20 cellular contexts compared by ENCODE assay signal in genomic region chr3:22621205-22621809, GRCh38.
DNase-seq lines count a peak whose midpoint lies in the region; ATAC-seq and TF ChIP-seq lines count a peak whose summit lies in the region.
"Had no signal": no experiment of that assay in that cellular context is flagged by ENCODE, and none has a peak within 500 bp of the region (broad histone marks: within the 10 kb centered on the region; RNA-seq: fewer than 3 reads in every experiment).

No MANE protein-coding gene starts in this region.

- no peak overlapping the region for H3K4ac ChIP-seq in mesendoderm (ENCODE audit: low read depth, low read length)

- H3K56ac ChIP-seq in mesendoderm (ENCODE audit: low read length): no peak overlapping the region

- intact Hi-C loops in left ventricle myocardium inferior (cut with micrococcal nuclease): no loop called here

- no peaks in the 10 kb centered on the region; the same call in 1 of the 2 replicates for H3K9me3 ChIP-seq in Loucy (ENCODE audit: insufficient read depth, low read depth, low read length)
- peaks cover 14% of the 10 kb centered on the region for H3K9me3 ChIP-seq in left ventricle myocardium inferior (replicated peaks)
- H3K9me3 ChIP-seq in smooth muscle cell (replicated peaks; ENCODE audit: low read depth): no peaks in the 10 kb centered on the region
- H3K9me3 ChIP-seq: Peyer's patch, SJSA1 had no signal

- H3K79me2 ChIP-seq in Loucy (ENCODE audit: insufficient read depth, low read length) (no peaks in the 10 kb centered on the region), mesendoderm (ENCODE audit: control insufficient read depth, insufficient read depth, low read length) (no peaks in the 10 kb centered on the region), smooth muscle cell (ENCODE audit: low read depth) (no peaks in the 10 kb centered on the region)

- CTCF ChIA-PET in activated CD8-positive, alpha-beta memory T cell treated with anti-CD3 and anti-CD28 coated beads, Interleukin-2, amount 10 ng/mL, durations not matched to agents 7 days and 5 days (lab: Charles Lee): no interaction called here

- no peak overlapping the region for H3K27ac ChIP-seq in mesendoderm (ENCODE audit: low read depth, low read length)
- no peak overlapping the region for H3K27ac ChIP-seq in left ventricle myocardium inferior (replicated peaks)
- no peak overlapping the region for H3K27ac ChIP-seq in smooth muscle cell (ENCODE audit: low read depth)
- H3K27ac ChIP-seq: Peyer's patch, SJSA1 had no signal

- H3K36me3 ChIP-seq in GM06990 (ENCODE audit: control insufficient read depth, insufficient read depth, low read length) (no peaks in the 10 kb centered on the region), Loucy (ENCODE audit: insufficient read depth, low read length) (no peaks in the 10 kb centered on the region), mesendoderm (ENCODE audit: control insufficient read depth, insufficient read depth, low read length) (no peaks in the 10 kb centered on the region), left ventricle myocardium inferior (no peaks in the 10 kb centered on the region), smooth muscle cell (ENCODE audit: low read depth) (no peaks in the 10 kb centered on the region)
- H3K36me3 ChIP-seq: Peyer's patch, SJSA1 had no signal

- H2BK5ac ChIP-seq in mesendoderm (ENCODE audit: low read length): no peak overlapping the region

- H3K27me3 ChIP-seq in GM06990 (replicated peaks; ENCODE audit: control insufficient read depth, insufficient read depth, low read length) (no peaks in the 10 kb centered on the region), Loucy (ENCODE audit: insufficient read depth, low read length, poor library complexity, severe bottlenecking) (no peaks in the 10 kb centered on the region), mesendoderm (ENCODE audit: insufficient read depth, low read length, poor library complexity) (no peaks in the 10 kb centered on the region), left ventricle myocardium inferior (ENCODE audit: low read depth) (no peaks in the 10 kb centered on the region), smooth muscle cell (ENCODE audit: low read depth) (peaks cover 16% of the 10 kb centered on the region)
- H3K27me3 ChIP-seq: Peyer's patch, SJSA1 had no signal

- H3K4me1 Mint-ChIP-seq in activated CD8-positive, alpha-beta memory T cell treated with anti-CD3 and anti-CD28 coated beads, Interleukin-2, amount 10 ng/mL, durations not matched to agents 7 days and 5 days: no peaks in the 10 kb centered on the region
- H3K4me1 Mint-ChIP-seq: B cell had no signal

- no peak for DNase-seq in GM06990 (ENCODE audit: extremely low read depth, insufficient read length)
- DNase-seq in mesendoderm: peak; percentile 16
- no peak for DNase-seq in activated CD8-positive, alpha-beta memory T cell treated with anti-CD3 and anti-CD28 coated beads, Interleukin-2, amount 10 ng/mL, durations not matched to agents 7 days and 5 days
- DNase-seq in left ventricle myocardium inferior: no peak
- no peak for DNase-seq in smooth muscle cell (lab: John Stamatoyannopoulos, UW; ENCODE audit: unreplicated experiment)
- DNase-seq: 8988T, DND-41, Kasumi-1, NCI-H1092 treated with DMSO at 0.1 percent for 48 hours, NCI-H146, NCI-H2029 treated with DMSO at 0.1 percent for 48 hours, NCI-H2171, NCI-H526, Peyer's patch had no signal

- H3K4me3 Mint-ChIP-seq in activated CD8-positive, alpha-beta memory T cell treated with anti-CD3 and anti-CD28 coated beads, Interleukin-2, amount 10 ng/mL, durations not matched to agents 7 days and 5 days: no peak overlapping the region
- H3K4me3 Mint-ChIP-seq: B cell, IgD-negative memory B cell had no signal

- H3K9ac ChIP-seq in Loucy (ENCODE audit: low read depth, low read length, poor library complexity, severe bottlenecking): no peak overlapping the region
- no peak overlapping the region for H3K9ac ChIP-seq in mesendoderm (ENCODE audit: low read length)
- H3K9ac ChIP-seq in smooth muscle cell (ENCODE audit: low read depth): no peak overlapping the region

- no peaks in the 10 kb centered on the region for H3F3A ChIP-seq in Loucy (ENCODE audit: low read depth)
- no peaks in the 10 kb centered on the region for H3F3A ChIP-seq in smooth muscle cell (ENCODE audit: low read depth)

- no peak overlapping the region for H4K5ac ChIP-seq in mesendoderm (ENCODE audit: low read length)

- H4K20me1 ChIP-seq in Loucy (ENCODE audit: insufficient read depth, low read length, poor library complexity, severe bottlenecking) (no peaks in the 10 kb centered on the region), smooth muscle cell (ENCODE audit: low read depth) (no peaks in the 10 kb centered on the region)

- no peaks in the 10 kb centered on the region for H3K27me3 Mint-ChIP-seq in activated CD8-positive, alpha-beta memory T cell treated with anti-CD3 and anti-CD28 coated beads, Interleukin-2, amount 10 ng/mL, durations not matched to agents 7 days and 5 days
- H3K27me3 Mint-ChIP-seq: B cell, IgD-negative memory B cell had no signal

- H2BK15ac ChIP-seq in mesendoderm (replicated peaks; ENCODE audit: low read depth): no peak overlapping the region

- no peaks in the 10 kb centered on the region for H3K36me3 Mint-ChIP-seq in activated CD8-positive, alpha-beta memory T cell treated with anti-CD3 and anti-CD28 coated beads, Interleukin-2, amount 10 ng/mL, durations not matched to agents 7 days and 5 days
- H3K36me3 Mint-ChIP-seq: IgD-negative memory B cell had no signal

- H3K23ac ChIP-seq in mesendoderm (ENCODE audit: low read length): no peak overlapping the region

- H3K27ac Mint-ChIP-seq in activated CD8-positive, alpha-beta memory T cell treated with anti-CD3 and anti-CD28 coated beads, Interleukin-2, amount 10 ng/mL, durations not matched to agents 7 days and 5 days: no peak overlapping the region
- H3K27ac Mint-ChIP-seq: B cell, IgD-negative memory B cell had no signal

- 0 out of 2 replicates have a peak overlapping the region, but pooled peaks have one; percentile 0 for H3K4me3 ChIP-seq in GM06990 (replicated peaks; ENCODE audit: low read depth, low read length)
- no peak overlapping the region for H3K4me3 ChIP-seq in Loucy (ENCODE audit: low read length, poor library complexity, severe bottlenecking)
- H3K4me3 ChIP-seq in mesendoderm (ENCODE audit: low read length): no peak overlapping the region
- no peak overlapping the region for H3K4me3 ChIP-seq in left ventricle myocardium inferior
- no peak overlapping the region for H3K4me3 ChIP-seq in smooth muscle cell
- H3K4me3 ChIP-seq: Peyer's patch, SJSA1 had no signal

- no peaks in the 10 kb centered on the region for H3K79me1 ChIP-seq in mesendoderm (ENCODE audit: low read length)

- peaks cover 3% of the 10 kb centered on the region for H3K9me3 Mint-ChIP-seq in activated CD8-positive, alpha-beta memory T cell treated with anti-CD3 and anti-CD28 coated beads, Interleukin-2, amount 10 ng/mL, durations not matched to agents 7 days and 5 days (ENCODE audit: low read depth)

- TF ChIP-seq CTCF in GM06990 (IDR thresholded peaks at IDR 0.05; ENCODE audit: insufficient read depth, low read length, poor library complexity, severe bottlenecking) (no peak), Loucy (conservative IDR thresholded peaks at IDR 0.05; ENCODE audit: low read length) (no peak), left ventricle myocardium inferior (IDR thresholded peaks at IDR 0.05; ENCODE audit: borderline replicate concordance) (no peak), smooth muscle cell (IDR thresholded peaks at IDR 0.05; ENCODE audit: borderline replicate concordance, insufficient read depth, poor library complexity, severe bottlenecking) (no peak)

- H3K4me1 ChIP-seq in Loucy (ENCODE audit: insufficient read depth, low read length, poor library complexity, severe bottlenecking) (peaks cover 14% of the 10 kb centered on the region), mesendoderm (ENCODE audit: control insufficient read depth, low read depth, low read length) (no peaks in the 10 kb centered on the region), left ventricle myocardium inferior (no peaks in the 10 kb centered on the region), smooth muscle cell (ENCODE audit: low read depth) (no peaks in the 10 kb centered on the region)
- H3K4me1 ChIP-seq: Peyer's patch, SJSA1 had no signal

- H2AK5ac ChIP-seq in mesendoderm (ENCODE audit: low read length): no peak overlapping the region

- no peak overlapping the region for H4K8ac ChIP-seq in mesendoderm (ENCODE audit: low read depth, low read length)

- no peaks in the 10 kb centered on the region for H3K9me2 ChIP-seq in Loucy (replicated peaks; ENCODE audit: low read depth, low read length)

- no peak overlapping the region for H3K18ac ChIP-seq in mesendoderm (ENCODE audit: low read length)

- H2AFZ ChIP-seq in Loucy (ENCODE audit: low read length): peak overlapping the region; percentile 65
- no peak overlapping the region for H2AFZ ChIP-seq in smooth muscle cell (ENCODE audit: low read depth)

- peak; percentile 60 for ATAC-seq in GM19025 (IDR thresholded peaks at IDR 0.05; ENCODE audit: low read depth, unreplicated experiment)
- ATAC-seq in activated CD8-positive, alpha-beta memory T cell treated with anti-CD3 and anti-CD28 coated beads, Interleukin-2, amount 10 ng/mL, durations not matched to agents 7 days and 5 days: no peak
- ATAC-seq in HG02840 (IDR thresholded peaks at IDR 0.05; ENCODE audit: low FRiP score, unreplicated experiment): no peak

- no peak overlapping the region for H2BK120ac ChIP-seq in mesendoderm (ENCODE audit: low read depth, low read length)

- WGBS in mesendoderm (ENCODE audit: extremely low coverage, insufficient coverage, low lambda C conversion rate): no CpG with 5 or more reads among the region's 4 CpGs
- WGBS in smooth muscle cell (ENCODE audit: low lambda C conversion rate): 94% methylated on average over 4 of the region's 4 CpGs

- H3K4me2 ChIP-seq in Loucy (ENCODE audit: low read depth, low read length, poor library complexity, severe bottlenecking): no peak overlapping the region
- no peak overlapping the region for H3K4me2 ChIP-seq in mesendoderm (ENCODE audit: low read length)
- H3K4me2 ChIP-seq in smooth muscle cell: no peak overlapping the region
